In genomic region chr4:52914051-52914605, GRCh38 we compare ENCODE assay signal across 16 cellular contexts. TPM values are rescaled to one million over a fixed set of nuclear protein-coding genes. Genes with fewer than 3 reads are reported as not detected.
DNase-seq lines count a peak whose midpoint lies in the region; ATAC-seq and TF ChIP-seq lines count a peak whose summit lies in the region.
"Had no signal": no experiment of that assay in that cellular context is flagged by ENCODE, and none has a peak within 500 bp of the region (broad histone marks: within the 10 kb centered on the region; RNA-seq: fewer than 3 reads in every experiment).

No MANE protein-coding gene starts in this region.

- intact Hi-C loops in lower lobe of right lung (cut with DNase I), result no loop called here
- intact Hi-C loops in aorta (cut with DNase I), result loop anchor here in 1 of 2 donors (5.0 kb wide), 1 partner anchor 47 kb away; no protein-coding TSS in a partner anchor

- H4K20me1 ChIP-seq in SK-N-SH (ENCODE audit: insufficient read depth), result no peaks in the 10 kb centered on the region

- H3K9me3 ChIP-seq in SK-N-SH (no peaks in the 10 kb centered on the region), endodermal cell (ENCODE audit: control insufficient read depth, low read length) (peaks cover 5% of the 10 kb centered on the region), lower lobe of right lung (no peaks in the 10 kb centered on the region), aorta (ENCODE audit: control insufficient read depth, low read length) (no peaks in the 10 kb centered on the region)
- H3K9me3 ChIP-seq: prostate gland had no signal

- H3K4me2 ChIP-seq in SK-N-SH, result no peak overlapping the region

- no peaks in the 10 kb centered on the region for H3K27me3 ChIP-seq in SK-N-SH (ENCODE audit: insufficient read depth)
- no peaks in the 10 kb centered on the region for H3K27me3 ChIP-seq in endodermal cell (ENCODE audit: control insufficient read depth, insufficient read depth, low read length, poor library complexity, severe bottlenecking)
- H3K27me3 ChIP-seq in lower lobe of right lung (ENCODE audit: low read depth), result no peaks in the 10 kb centered on the region
- no peaks in the 10 kb centered on the region for H3K27me3 ChIP-seq in aorta (ENCODE audit: control insufficient read depth in 1 of 2, insufficient read depth in 2 of 2, low read length in 1 of 2)
- no peaks in the 10 kb centered on the region for H3K27me3 ChIP-seq in H7 (ENCODE audit: control insufficient read depth, insufficient read depth, low read length)

- H3K27ac Mint-ChIP-seq in endodermal cell, result no peak overlapping the region
- H3K27ac Mint-ChIP-seq: activated B cell treated with CpG ODN at 0.5 μM for 24 hours had no signal

- no peak overlapping the region for H3K4me3 ChIP-seq in SK-N-SH (ENCODE audit: low read depth in 2 of 2, low read length in 1 of 2)
- no peak overlapping the region for H3K4me3 ChIP-seq in endodermal cell (ENCODE audit: low read length)
- H3K4me3 ChIP-seq in lower lobe of right lung, result no peak overlapping the region
- no peak overlapping the region for H3K4me3 ChIP-seq in aorta (ENCODE audit: low read length in 2 of 2)
- H3K4me3 ChIP-seq in H7 (ENCODE audit: insufficient read depth, low read depth, low read length), result no peak overlapping the region
- H3K4me3 ChIP-seq: prostate gland had no signal

- no peak overlapping the region for H2AFZ ChIP-seq in SK-N-SH (ENCODE audit: low read depth)

- no peaks in the 10 kb centered on the region; the same call in 1 of the 2 replicates for H3K79me2 ChIP-seq in SK-N-SH (ENCODE audit: insufficient read depth)

- H3K27ac ChIP-seq in SK-N-SH (ENCODE audit: low read depth in 2 of 2, low read length in 1 of 2), result no peak overlapping the region
- H3K27ac ChIP-seq in endodermal cell (ENCODE audit: low read depth, low read length), result no peak overlapping the region
- no peak overlapping the region for H3K27ac ChIP-seq in lower lobe of right lung
- H3K27ac ChIP-seq in aorta (ENCODE audit: low read depth in 1 of 2, low read length in 2 of 2), result peak overlapping the region; percentile 6 to 24
- H3K27ac ChIP-seq: prostate gland had no signal

- WGBS in SK-N-SH (ENCODE audit: low lambda C conversion rate), result 74% methylated on average over 3 of the region's 3 CpGs
- 86 to 95% methylated on average over 2 to 3 of the region's 3 CpGs for WGBS in endodermal cell (ENCODE audit: insufficient coverage in 1 of 2, insufficient read length in 1 of 2), 2 experiments
- whole genome bisulfite sequencing in aorta, 2 donors, result 16 to 26% methylated on average over 3 of the region's 3 CpGs

- H3K9ac ChIP-seq in SK-N-SH (no peak overlapping the region), endodermal cell (ENCODE audit: extremely low read depth, low read length, poor library complexity, severe bottlenecking) (no peak overlapping the region)

- TF ChIP-seq EP300 in SK-N-SH (IDR thresholded peaks at IDR 0.05; ENCODE audit: borderline replicate concordance in 1 of 2, low read depth in 1 of 2, low read length in 1 of 2), result no peak

- CTCF ChIA-PET in SK-N-SH (lab: Yijun Ruan, JAX), result interaction anchor here (0.7 to 0.9 kb wide), 4 partner anchors 11 to 69 kb away, joined by 3 to 4 read pairs (median 4); no protein-coding TSS in a partner anchor

- H3K4me1 ChIP-seq in SK-N-SH (ENCODE audit: control insufficient read depth in 1 of 2, insufficient read depth in 2 of 2, low read depth in 1 of 2, low read length in 1 of 2), result peaks cover 0 to 12% of the 10 kb centered on the region in 2 experiments; a peak in 1 of 4 replicates
- peaks cover 22% of the 10 kb centered on the region for H3K4me1 ChIP-seq in endodermal cell (ENCODE audit: control insufficient read depth, insufficient read depth, low read length)
- H3K4me1 ChIP-seq in lower lobe of right lung, result peaks cover 6% of the 10 kb centered on the region
- H3K4me1 ChIP-seq in aorta (ENCODE audit: control insufficient read depth in 1 of 2, insufficient read depth in 2 of 2, low read length in 2 of 2), result no peaks in the 10 kb centered on the region

- peak overlapping the region; percentile 10 for H3K4me3 Mint-ChIP-seq in endodermal cell
- H3K4me3 Mint-ChIP-seq: activated B cell treated with CpG ODN at 0.5 μM for 24 hours; central memory CD8-positive, alpha-beta T cell had no signal

- no peaks in the 10 kb centered on the region for H3K9me3 Mint-ChIP-seq in endodermal cell
- H3K9me3 Mint-ChIP-seq: activated B cell treated with CpG ODN at 0.5 μM for 24 hours; central memory CD8-positive, alpha-beta T cell had no signal

- no peaks in the 10 kb centered on the region for H3K36me3 Mint-ChIP-seq in endodermal cell (ENCODE audit: low read depth)

- H3K4me1 Mint-ChIP-seq in endodermal cell, result peaks cover 37% of the 10 kb centered on the region
- H3K4me1 Mint-ChIP-seq: activated B cell treated with CpG ODN at 0.5 μM for 24 hours had no signal

- TF ChIP-seq CTCF in SK-N-SH (IDR thresholded peaks at IDR 0.05), result no peak
- TF ChIP-seq CTCF in endodermal cell (conservative IDR thresholded peaks at IDR 0.05), result no peak
- no peak for TF ChIP-seq CTCF in lower lobe of right lung (IDR thresholded peaks at IDR 0.05)

- H3K36me3 ChIP-seq in SK-N-SH (replicated peaks in 1 of 2; ENCODE audit: control insufficient read depth in 1 of 2, insufficient read depth in 2 of 2, low read length in 1 of 2) (no peaks in the 10 kb centered on the region), endodermal cell (ENCODE audit: control insufficient read depth, insufficient read depth, low read length) (no peaks in the 10 kb centered on the region), lower lobe of right lung (no peaks in the 10 kb centered on the region), aorta (ENCODE audit: control insufficient read depth in 1 of 2, insufficient read depth in 2 of 2, low read length in 1 of 2) (no peaks in the 10 kb centered on the region), H7 (replicated peaks; ENCODE audit: control insufficient read depth, insufficient read depth, low read length) (no peaks in the 10 kb centered on the region)
- H3K36me3 ChIP-seq: prostate gland had no signal

- peaks cover 7% of the 10 kb centered on the region for H3F3A ChIP-seq in SK-N-SH (replicated peaks; ENCODE audit: insufficient read depth)

- ATAC-seq in SK-N-SH treated with all-trans-retinoic acid at 6 μM for 48 hours, result peak; percentile 59
- ATAC-seq in lower lobe of right lung, result peak; percentile 53 to 70
- no peak for ATAC-seq in aorta (ENCODE audit: low FRiP score)

- no peaks in the 10 kb centered on the region for H3K9me2 ChIP-seq in SK-N-SH

- no peak for TF ChIP-seq RAD21 in SK-N-SH (IDR thresholded peaks at IDR 0.05; ENCODE audit: low read length)

- POLR2A ChIA-PET in SK-N-SH (lab: Yijun Ruan, JAX), result interaction anchor here (1.1 to 1.5 kb wide), 3 partner anchors 11 to 202 kb away, joined by 3 read pairs; no protein-coding TSS in a partner anchor

- no peaks in the 10 kb centered on the region for H3K27me3 Mint-ChIP-seq in endodermal cell (ENCODE audit: insufficient read depth)
- H3K27me3 Mint-ChIP-seq: activated B cell treated with CpG ODN at 0.5 μM for 24 hours; central memory CD8-positive, alpha-beta T cell had no signal

- DNase-seq in SK-N-SH, result no peak
- no peak for DNase-seq in endodermal cell
- DNase-seq in lower lobe of right lung, result no peak
- DNase-seq in aorta, result no peak
- DNase-seq in NCI-H2171 treated with DMSO at 0.1 percent for 48 hours (lab: John Stamatoyannopoulos, UW), result no peak
- no peak for DNase-seq in NCI-H510A treated with DMSO at 0.1 percent for 48 hours (lab: John Stamatoyannopoulos, UW)
- DNase-seq in H7, result no peak
- DNase-seq: 8988T, activated B cell treated with CpG ODN at 0.5 μM for 24 hours, DMS 273 treated with DMSO at 0.1 percent for 48 hours, kidney glomerular epithelial cell, NCI-H1048, NCI-H774 had no signal

TF ChIP-seq in SK-N-SH treated with all-trans-retinoic acid at 6 μM for 48 hours, 23 proteins besides CTCF, POLR2A, EP300 and RAD21 (continues in another document):
- TF ChIP-seq CREB5 (CRISPR knock-in tag; IDR thresholded peaks at IDR 0.05; ENCODE audit: low read depth) (no peak), ZNF565 (CRISPR knock-in tag; conservative IDR thresholded peaks at IDR 0.05; ENCODE audit: low read depth) (no peak), ISL1 (CRISPR knock-in tag; IDR thresholded peaks at IDR 0.05) (no peak), ESRRG (CRISPR knock-in tag; IDR thresholded peaks at IDR 0.05) (no peak)

TF ChIP-seq in SK-N-SH, 30 proteins besides CTCF, POLR2A, EP300 and RAD21 (continues in another document):
- TF ChIP-seq CHD2 (IDR thresholded peaks at IDR 0.05; ENCODE audit: low read length, partially characterized antibody) (no peak), TCF12 (IDR thresholded peaks at IDR 0.05) (no peak), PBX3 (IDR thresholded peaks at IDR 0.05) (no peak), RXRA (IDR thresholded peaks at IDR 0.05; ENCODE audit: borderline replicate concordance, low read depth) (no peak), SMC3 (IDR thresholded peaks at IDR 0.05; ENCODE audit: low read depth, low read length) (no peak), JUND (IDR thresholded peaks at IDR 0.05) (no peak), FOXJ3 (CRISPR knock-in tag; IDR thresholded peaks at IDR 0.05) (no peak), USF2 (IDR thresholded peaks at IDR 0.05; ENCODE audit: borderline replicate concordance, low read depth, low read length) (no peak), MXI1 (IDR thresholded peaks at IDR 0.05; ENCODE audit: low read depth, low read length) (no peak)

RNA-seq across cellular contexts. Expression of gene RASL11B, which starts 52.0 kb away (rescaled TPM):
- 0.54 and 1.2 TPM in 2 replicates for polyA plus RNA-seq in SK-N-SH (2012; rRNA removed)
- 1.3 and 2.6 TPM in 2 replicates for polyA plus RNA-seq in SK-N-SH (2012; cell fraction: cytosol; rRNA removed)
- 0.52 and 0.69 TPM in 2 replicates for polyA plus RNA-seq in SK-N-SH (2012; cell fraction: nucleus; rRNA removed)
- total RNA-seq in endodermal cell, result 10 to 100 TPM in 1 of 2 donors, 1 to 10 TPM in 1; 7.0 to 12.7 TPM
- polyA plus RNA-seq in endodermal cell (2013, experiment 1 of 2), result 35.2 TPM
- 28.1 TPM for polyA plus RNA-seq in endodermal cell (2013, experiment 2 of 2)
- 0.41 TPM for total RNA-seq in lower lobe of right lung
- total RNA-seq in aorta, result 1 to 10 TPM; 5.6 to 5.7 TPM
- 10 to 100 TPM in 1 of 2 donors, 1 to 10 TPM in 1; 4.8 to 12.3 TPM for polyA plus RNA-seq in aorta
- total RNA-seq in H7 (2014; rRNA removed; shearing (Covaris generic)), result 20.6 and 32.4 TPM in 2 replicates
- total RNA-seq: activated B cell treated with CpG ODN at 0.5 μM for 24 hours had no signal

Comparison
In these comparisons a context has a peak if more than half of its experiments do, and no peak if none do; other contexts are left out.
1. H3K27ac ChIP-seq: peak in aorta (2 of 2); none in SK-N-SH (0 of 2), endodermal cell (single experiment) and lower lobe of right lung (single experiment).